In the genomic region with DNA sequence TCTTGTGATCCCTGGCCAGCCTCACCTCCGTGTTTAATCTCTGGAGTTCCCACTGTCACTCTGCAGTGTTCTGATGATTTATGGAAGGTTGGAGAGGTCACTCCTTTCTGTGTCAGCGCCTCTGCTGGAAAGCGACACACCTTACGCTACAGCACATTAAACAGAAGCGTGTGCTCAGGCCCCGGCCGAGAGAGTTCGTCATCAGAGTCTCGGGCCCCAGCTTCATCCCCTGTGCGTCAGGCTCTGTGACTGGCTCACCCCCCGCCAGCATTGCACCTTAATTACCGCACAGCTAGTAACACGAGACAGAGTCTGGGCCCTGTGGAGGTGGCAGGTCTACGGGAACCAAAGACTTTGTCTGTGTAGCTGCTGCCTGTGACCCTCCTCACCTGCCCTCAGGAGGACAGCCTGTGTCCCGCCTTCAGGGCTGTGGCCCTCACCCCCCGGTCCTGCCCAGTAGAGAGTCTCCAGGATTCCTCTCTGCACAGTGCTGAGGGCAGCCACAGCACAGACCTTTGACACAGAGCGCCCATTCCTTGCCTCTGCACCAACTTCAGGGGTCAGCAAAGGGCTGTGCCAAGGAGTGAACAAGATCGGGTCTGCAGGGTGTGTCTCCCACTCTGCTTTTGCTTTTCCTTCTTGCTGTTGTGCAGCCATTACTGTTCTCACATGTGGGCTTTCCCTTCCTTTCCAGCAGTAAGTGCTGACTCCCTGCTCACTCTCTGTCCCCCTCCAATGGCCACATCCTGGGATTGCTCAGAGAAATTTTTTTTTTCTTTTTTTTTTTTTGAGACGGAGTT, we compare ENCODE assay signal across 8 cellular contexts.
DNase-seq lines count a peak whose midpoint lies in the region; ATAC-seq and TF ChIP-seq lines count a peak whose summit lies in the region.

No MANE protein-coding gene starts in this region.

- no peaks in the 10 kb centered on the region for H3K9me3 Mint-ChIP-seq in activated naive CD8-positive, alpha-beta T cell treated with anti-CD3 and anti-CD28 coated beads, Interleukin-2, amount 10 ng/mL, durations not matched to agents 7 days and 5 days

- no peak overlapping the region for H3K4me3 Mint-ChIP-seq in activated naive CD8-positive, alpha-beta T cell treated with anti-CD3 and anti-CD28 coated beads, Interleukin-2, amount 10 ng/mL, durations not matched to agents 7 days and 5 days

- peak; percentile 38 for ATAC-seq in activated naive CD8-positive, alpha-beta T cell treated with anti-CD3 and anti-CD28 coated beads, Interleukin-2, amount 10 ng/mL, durations not matched to agents 7 days and 5 days (ENCODE audit: low read depth)
- ATAC-seq in left ventricle myocardium superior (peak; percentile 75), GM21360 (IDR thresholded peaks at IDR 0.05; ENCODE audit: unreplicated experiment) (no peak)

- H3K4me3 ChIP-seq in AG10803 (ENCODE audit: low read length) = no peak overlapping the region
- H3K4me3 ChIP-seq in skeletal muscle cell (ENCODE audit: low read depth, low read length) = no peak overlapping the region

- TF ChIP-seq CTCF in AG10803 (conservative IDR thresholded peaks at IDR 0.05; ENCODE audit: low read length) = peak; percentile 87

- peaks cover 24% of the 10 kb centered on the region for H3K4me1 Mint-ChIP-seq in activated naive CD8-positive, alpha-beta T cell treated with anti-CD3 and anti-CD28 coated beads, Interleukin-2, amount 10 ng/mL, durations not matched to agents 7 days and 5 days

- intact Hi-C loops in left ventricle myocardium superior (cut with micrococcal nuclease) = no loop called here

- POLR2A ChIA-PET in activated naive CD8-positive, alpha-beta T cell treated with anti-CD3 and anti-CD28 coated beads, Interleukin-2, amount 10 ng/mL, durations not matched to agents 7 days and 5 days (lab: Charles Lee) = no interaction called here

- H3K36me3 Mint-ChIP-seq in activated naive CD8-positive, alpha-beta T cell treated with anti-CD3 and anti-CD28 coated beads, Interleukin-2, amount 10 ng/mL, durations not matched to agents 7 days and 5 days = no peaks in the 10 kb centered on the region

- DNase-seq in AG10803 (ENCODE audit: low read depth) = peak; percentile 68
- peak; percentile 45 for DNase-seq in GM19238 (ENCODE audit: insufficient read length, low spot score)
- peak; percentile 79 for DNase-seq in NCI-H2171 (lab: John Stamatoyannopoulos, UW)
- DNase-seq in activated naive CD8-positive, alpha-beta T cell treated with anti-CD3 and anti-CD28 coated beads, Interleukin-2, amount 10 ng/mL, durations not matched to agents 7 days and 5 days = no peak
- no peak for DNase-seq in left ventricle myocardium superior
- peak; percentile 36 for DNase-seq in skeletal muscle cell (ENCODE audit: low read depth)
- no peak for DNase-seq in activated gamma-delta T cell treated with Interleukin-2 at 50 U/mL for 16 hours

- no peaks in the 10 kb centered on the region for H3K27me3 Mint-ChIP-seq in activated naive CD8-positive, alpha-beta T cell treated with anti-CD3 and anti-CD28 coated beads, Interleukin-2, amount 10 ng/mL, durations not matched to agents 7 days and 5 days

- H3K27ac Mint-ChIP-seq in activated naive CD8-positive, alpha-beta T cell treated with anti-CD3 and anti-CD28 coated beads, Interleukin-2, amount 10 ng/mL, durations not matched to agents 7 days and 5 days = no peak overlapping the region

Comparison
In these comparisons a context has a peak if more than half of its experiments do, and no peak if none do; other contexts are left out.
1. DNase-seq: peak in AG10803 (single experiment), GM19238 (single experiment), NCI-H2171 (single experiment) and skeletal muscle cell (single experiment); none in activated naive CD8-positive, alpha-beta T cell treated with anti-CD3 and anti-CD28 coated beads, Interleukin-2, amount 10 ng/mL, durations not matched to agents 7 days and 5 days (single experiment), left ventricle myocardium superior (single experiment) and activated gamma-delta T cell treated with Interleukin-2 at 50 U/mL for 16 hours (single experiment).